19 cellular contexts compared by ENCODE assay signal in the genomic region with DNA sequence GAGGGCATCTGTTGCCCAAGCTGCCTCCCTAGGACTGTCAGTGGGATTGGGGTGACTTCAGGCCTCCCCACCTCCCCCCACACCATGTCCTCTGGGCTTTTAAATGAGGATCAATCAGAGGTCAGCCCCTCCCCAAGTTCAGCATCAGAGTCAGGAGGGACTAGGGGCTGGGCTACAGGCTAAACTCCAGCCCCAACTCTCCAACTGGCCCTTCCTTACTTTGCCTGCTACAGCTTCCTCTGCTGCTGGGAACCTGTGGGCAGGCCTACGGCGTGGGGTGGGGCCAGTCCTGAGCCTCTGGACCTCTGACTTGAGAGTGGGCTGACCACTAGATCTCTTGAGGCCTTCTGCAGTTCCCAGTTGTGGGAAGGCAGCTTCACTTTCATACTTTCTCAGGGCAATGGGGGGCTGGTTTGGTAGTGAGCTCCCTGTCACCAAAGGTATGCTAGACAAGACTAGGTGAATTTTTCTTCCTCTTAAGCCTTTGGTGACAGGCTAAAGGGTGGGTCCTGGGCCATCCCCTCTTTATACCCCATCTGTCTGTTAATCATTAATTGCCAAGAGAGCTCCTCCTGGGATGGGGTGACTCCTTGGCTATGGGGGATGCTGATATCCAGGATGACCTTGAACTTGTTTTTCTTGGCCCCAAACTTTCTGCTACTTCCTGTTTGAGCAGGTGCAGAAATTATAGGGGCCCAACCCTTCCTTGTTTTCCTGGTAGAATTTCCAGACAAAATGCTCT. TPM values are rescaled to one million over a fixed set of nuclear protein-coding genes. Genes with fewer than 3 reads are reported as not detected.
DNase-seq lines count a peak whose midpoint lies in the region; ATAC-seq, FAIRE-seq and TF ChIP-seq lines count a peak whose summit lies in the region.
"Had no signal": no experiment of that assay in that cellular context is flagged by ENCODE, and none has a peak within 500 bp of the region (broad histone marks: within the 10 kb centered on the region; RNA-seq: fewer than 3 reads in every experiment).

No MANE protein-coding gene starts in this region.

- H3K4me2 ChIP-seq in GM23338 (no peak overlapping the region), HepG2 (ENCODE audit: low read depth, low read length) (peak overlapping the region; percentile 71)

- no peaks in the 10 kb centered on the region for H3K9me3 Mint-ChIP-seq in GM23338
- H3K9me3 Mint-ChIP-seq: activated naive CD8-positive, alpha-beta T cell treated with anti-CD3 and anti-CD28 coated beads, Interleukin-2, amount 10 ng/mL, durations not matched to agents 7 days and 5 days; CD4-positive, alpha-beta memory T cell; HFFc6; IgD-negative memory B cell had no signal

- H3K27ac Mint-ChIP-seq in GM23338: no peak overlapping the region
- H3K27ac Mint-ChIP-seq: HFFc6; IgD-negative memory B cell; naive thymus-derived CD4-positive, alpha-beta T cell had no signal

- H3K27me3 Mint-ChIP-seq in GM23338 (ENCODE audit: insufficient read depth, low read depth, poor library complexity): peaks cover 4% of the 10 kb centered on the region

- H3K9ac ChIP-seq in colonic mucosa (ENCODE audit: low read depth in 2 of 2, low read length in 2 of 2) (peak overlapping the region; percentile 28 to 59), HepG2 (ENCODE audit: insufficient read depth, low read depth, low read length) (no peak overlapping the region), skeletal muscle tissue (ENCODE audit: low read depth in 1 of 3, low read length in 3 of 3) (peak overlapping the region in 2 of 3 donors; percentile 14 to 55)

- H3K36me3 Mint-ChIP-seq in GM23338 (ENCODE audit: low read depth): no peaks in the 10 kb centered on the region
- H3K36me3 Mint-ChIP-seq: activated naive CD8-positive, alpha-beta T cell treated with anti-CD3 and anti-CD28 coated beads, Interleukin-2, amount 10 ng/mL, durations not matched to agents 7 days and 5 days; CD4-positive, alpha-beta memory T cell; IgD-negative memory B cell; naive thymus-derived CD4-positive, alpha-beta T cell had no signal

- H3K27ac ChIP-seq in GM23338 (ENCODE audit: low read depth): no peak overlapping the region
- peak overlapping the region; percentile 81 for H3K27ac ChIP-seq in colonic mucosa
- H3K27ac ChIP-seq in HepG2 (ENCODE audit: extremely low read length, insufficient read depth, low read length): no peak overlapping the region
- peak overlapping the region; percentile 52 for H3K27ac ChIP-seq in skeletal muscle tissue (ENCODE audit: low read depth, low read length)
- H3K27ac ChIP-seq: suprapubic skin had no signal

- H3K36me3 ChIP-seq in GM23338 (ENCODE audit: insufficient read depth) (no peaks in the 10 kb centered on the region), colonic mucosa (no peaks in the 10 kb centered on the region), HepG2 (replicated peaks in 1 of 2; ENCODE audit: control insufficient read depth in 1 of 2, insufficient read depth in 2 of 2, low read length in 2 of 2) (no peaks in the 10 kb centered on the region), skeletal muscle tissue (ENCODE audit: control insufficient read depth in 3 of 3, insufficient read depth in 3 of 3, low read length in 3 of 3) (no peaks in the 10 kb centered on the region)
- H3K36me3 ChIP-seq: breast epithelium, Peyer's patch, suprapubic skin had no signal

- no peak for TF ChIP-seq RAD21 in HepG2 (CRISPR knock-in tag; IDR thresholded peaks at IDR 0.05)

- no peak for TF ChIP-seq CTCF in GM23338 (conservative IDR thresholded peaks at IDR 0.05; ENCODE audit: low read depth in 2 of 2)
- no peak for TF ChIP-seq CTCF in colonic mucosa (IDR thresholded peaks at IDR 0.05)
- no peak for TF ChIP-seq CTCF in HepG2 (CRISPR knock-in tag; IDR thresholded peaks at IDR 0.05)

- no peak for TF ChIP-seq POLR2A in HepG2 (IDR thresholded peaks at IDR 0.05; ENCODE audit: insufficient read depth in 1 of 2, low read depth in 2 of 2, low read length in 2 of 2)

- H3K27me3 ChIP-seq in GM23338 (ENCODE audit: insufficient read depth) (no peaks in the 10 kb centered on the region), colonic mucosa (no peaks in the 10 kb centered on the region), HepG2 (ENCODE audit: control insufficient read depth in 1 of 2, insufficient read depth in 2 of 2, low read length in 2 of 2) (no peaks in the 10 kb centered on the region), skeletal muscle tissue (ENCODE audit: control insufficient read depth in 3 of 3, insufficient read depth in 3 of 3, low read length in 3 of 3) (no peaks in the 10 kb centered on the region)
- H3K27me3 ChIP-seq: breast epithelium, Peyer's patch, suprapubic skin had no signal

- H4K20me1 ChIP-seq in GM23338 (replicated peaks; ENCODE audit: insufficient read depth): no peaks in the 10 kb centered on the region; the same call in none of the 2 replicates
- H4K20me1 ChIP-seq in HepG2 (ENCODE audit: insufficient read depth, low read length): no peaks in the 10 kb centered on the region

- CTCF ChIA-PET in HepG2 (lab: Yijun Ruan, JAX; ENCODE audit: low intra/inter-chr PET ratio, low total read pairs): interaction anchor here (1.2 to 2.3 kb wide), 3 partner anchors 44 to 351 kb away, joined by 3 to 11 read pairs (median 6); no protein-coding TSS in a partner anchor

- in situ Hi-C loops in HepG2 (cut with HindIII; ENCODE audit: extremely low pct_ligation_motif_present, low pct_unique_long_range_greater_than_20kb): loop anchor here (5.0 to 10.0 kb wide), 2 partner anchors 47 to 354 kb away; no protein-coding TSS in a partner anchor

- H2AFZ ChIP-seq in GM23338 (no peak overlapping the region), HepG2 (ENCODE audit: low read length) (no peak overlapping the region)

- no peaks in the 10 kb centered on the region for H3F3A ChIP-seq in GM23338 (replicated peaks; ENCODE audit: low read depth)

- intact Hi-C loops in colonic mucosa (cut with DNase I) (no loop called here), HepG2 (cut with micrococcal nuclease; ENCODE audit: unreplicated experiment) (loop anchor here (1.0 kb wide), 3 partner anchors 44 to 352 kb away; no protein-coding TSS in a partner anchor)

- H3K4me3 Mint-ChIP-seq in GM23338: no peak overlapping the region
- H3K4me3 Mint-ChIP-seq: activated naive CD8-positive, alpha-beta T cell treated with anti-CD3 and anti-CD28 coated beads, Interleukin-2, amount 10 ng/mL, durations not matched to agents 7 days and 5 days; CD4-positive, alpha-beta memory T cell; HFFc6; IgD-negative memory B cell; naive thymus-derived CD4-positive, alpha-beta T cell had no signal

- H3K9me3 ChIP-seq in colonic mucosa: no peaks in the 10 kb centered on the region
- no peaks in the 10 kb centered on the region; the same call in 1 of the 2 replicates for H3K9me3 ChIP-seq in HepG2 (ENCODE audit: low read length)
- no peaks in the 10 kb centered on the region for H3K9me3 ChIP-seq in skeletal muscle tissue (ENCODE audit: control insufficient read depth in 3 of 3, low read length in 3 of 3)
- H3K9me3 ChIP-seq: breast epithelium, Peyer's patch, suprapubic skin had no signal

- BruUV-seq in HepG2 (replicated peaks; lab: Mats Ljungman, UMichigan): no TSS peak

- no CpG with 5 or more reads among the region's 2 CpGs for WGBS in HepG2 (ENCODE audit: low lambda C conversion rate)

- H3K9me2 ChIP-seq in GM23338 (ENCODE audit: insufficient read depth): no peaks in the 10 kb centered on the region

- H3K4me3 ChIP-seq in GM23338 (no peak overlapping the region), colonic mucosa (no peak overlapping the region), HepG2 (replicated peaks in 1 of 3; ENCODE audit: insufficient read depth in 1 of 3, low read depth in 2 of 3, low read length in 3 of 3) (peak overlapping the region in 1 of 3 experiments; percentile 44; a peak in 1 of 6 replicates), skeletal muscle tissue (ENCODE audit: low read length in 3 of 3) (no peak overlapping the region)
- H3K4me3 ChIP-seq: breast epithelium, lung, Peyer's patch, suprapubic skin had no signal

- peak; percentile 7; the same call in 1 of the 3 replicates for ATAC-seq in GM23338
- ATAC-seq in HepG2: peak; percentile 56
- ATAC-seq in HG02588 (IDR thresholded peaks at IDR 0.05; ENCODE audit: unreplicated experiment): no peak
- ATAC-seq: naive thymus-derived CD4-positive, alpha-beta T cell had no signal

- peaks cover 10% of the 10 kb centered on the region; the same call in 1 of the 2 replicates for H3K4me1 ChIP-seq in GM23338 (ENCODE audit: insufficient read depth)
- peaks cover 13% of the 10 kb centered on the region for H3K4me1 ChIP-seq in colonic mucosa
- peaks cover 29% of the 10 kb centered on the region for H3K4me1 ChIP-seq in HepG2 (ENCODE audit: insufficient read depth, low read length)
- H3K4me1 ChIP-seq in skeletal muscle tissue (ENCODE audit: control insufficient read depth in 3 of 3, insufficient read depth in 3 of 3, low read length in 3 of 3): peaks cover 59 to 84% (median 76%) of the 10 kb centered on the region in 3 donors
- H3K4me1 ChIP-seq: breast epithelium had no signal

- no peak for FAIRE-seq in HepG2 (lab: Jason Lieb, UNC)

- DNase-seq in GM23338 (ENCODE audit: low spot score): no peak
- DNase-seq in colonic mucosa: peak; percentile 64
- no peak for DNase-seq in HepG2 (ENCODE audit: low spot score)
- no peak for DNase-seq in activated CD8-positive, alpha-beta memory T cell treated with anti-CD3 and anti-CD28 coated beads, Interleukin-2, amount 50 U/mL, for 48 hours
- no peak for DNase-seq in COLO829 (ENCODE audit: low spot score)
- no peak for DNase-seq in NCI-H128 (lab: John Stamatoyannopoulos, UW; ENCODE audit: unreplicated experiment)
- DNase-seq: CD4-positive, alpha-beta memory T cell; HFFc6; NCI-H2029 treated with DMSO at 0.1 percent for 48 hours; T1000 had no signal

- TF ChIP-seq EP300 in HepG2 (IDR thresholded peaks at IDR 0.05; ENCODE audit: low read depth in 2 of 2, low read length in 2 of 2) (no peak), HepG2 (CRISPR knock-in tag; IDR thresholded peaks at IDR 0.05; ENCODE audit: borderline replicate concordance) (no peak)

- H3K79me2 ChIP-seq in GM23338 (replicated peaks; ENCODE audit: insufficient read depth) (no peaks in the 10 kb centered on the region), HepG2 (ENCODE audit: insufficient read depth, low read length) (no peaks in the 10 kb centered on the region)

- H3K4me1 Mint-ChIP-seq in GM23338: peaks cover 39% of the 10 kb centered on the region
- H3K4me1 Mint-ChIP-seq: activated naive CD8-positive, alpha-beta T cell treated with anti-CD3 and anti-CD28 coated beads, Interleukin-2, amount 10 ng/mL, durations not matched to agents 7 days and 5 days; CD4-positive, alpha-beta memory T cell had no signal

- POLR2A ChIA-PET in HepG2 (lab: Yijun Ruan, JAX): interaction anchor here (1.1 to 2.0 kb wide), 4 partner anchors 10 to 97 kb away, joined by 3 to 13 read pairs (median 5); no protein-coding TSS in a partner anchor

RNA-seq across cellular contexts. Expression of a gene that starts 10.8 kb away (rescaled TPM):
- total RNA-seq in GM23338 (2014; rRNA removed; shearing (Covaris generic)): 35.1 and 42.8 TPM in 2 replicates
- 8.9 and 11.4 TPM in 2 replicates for polyA plus RNA-seq in GM23338 (2016; fragmentation: Nextera tagmentation; extraction: Ambion mirVana)
- 100 to 1,000 TPM; 126 to 130 TPM for total RNA-seq in colonic mucosa
- total RNA-seq in HepG2 (2016; rRNA removed; fragmentation: Illumina TruSeq; extraction: Trizol): 25.3 and 32.1 TPM in 2 replicates
- total RNA-seq in HepG2 (2016; cell fraction: cytosol; rRNA removed; fragmentation: Illumina TruSeq; extraction: Trizol; ENCODE audit: low read depth): 2.8 and 5.2 TPM in 2 replicates
- total RNA-seq in HepG2 (2016; cell fraction: insoluble cytoplasmic fraction; rRNA removed; fragmentation: Illumina TruSeq; extraction: Trizol): 24.3 and 28.3 TPM in 2 replicates
- total RNA-seq in HepG2 (2016; cell fraction: membrane; rRNA removed; fragmentation: Illumina TruSeq; extraction: Trizol): 10.8 and 12.3 TPM in 2 replicates
- 23.5 and 29.5 TPM in 2 replicates for total RNA-seq in HepG2 (2016; cell fraction: nucleus; rRNA removed; fragmentation: Illumina TruSeq; extraction: Trizol)
- 37.9 and 39.9 TPM in 2 replicates for polyA plus RNA-seq in HepG2 (2011; rRNA removed)
- polyA plus RNA-seq in HepG2 (2011; cell fraction: cytosol; rRNA removed): 20.8 and 29.3 TPM in 2 replicates
- polyA plus RNA-seq in HepG2 (2011; cell fraction: nucleus; rRNA removed): 42.4 and 54.9 TPM in 2 replicates
- 14.7 and 24.6 TPM in 2 replicates for polyA plus RNA-seq in HepG2 (2012)
- 1.9 and 2.6 TPM in 2 replicates for polyA plus RNA-seq in HepG2 (2016; cell fraction: cytosol; fragmentation: Illumina TruSeq; extraction: Trizol; ENCODE audit: low read depth)
- polyA plus RNA-seq in HepG2 (2016; cell fraction: insoluble cytoplasmic fraction; fragmentation: Illumina TruSeq; extraction: Trizol; ENCODE audit: low read depth): 24.2 and 33.5 TPM in 2 replicates
- 5.5 and 5.8 TPM in 2 replicates for polyA plus RNA-seq in HepG2 (2016; cell fraction: membrane; fragmentation: Illumina TruSeq; extraction: Trizol; ENCODE audit: low read depth)
- polyA plus RNA-seq in HepG2 (2016; cell fraction: nucleus; fragmentation: Illumina TruSeq; extraction: Trizol; ENCODE audit: insufficient read depth, low read depth): 42.8 and 47.1 TPM in 2 replicates
- polyA minus RNA-seq in HepG2 (2011; rRNA and poly(A)+ RNA removed; ENCODE audit: low replicate concordance): 48.1 and 97.1 TPM in 2 replicates
- polyA minus RNA-seq in HepG2 (2011; cell fraction: cytosol; rRNA and poly(A)+ RNA removed): 26.5 and 29.0 TPM in 2 replicates
- 34.6 and 46.1 TPM in 2 replicates for polyA minus RNA-seq in HepG2 (2011; cell fraction: nucleus; rRNA and poly(A)+ RNA removed)
- 12.5 TPM for total RNA-seq in skeletal muscle tissue
- total RNA-seq: CD4-positive, alpha-beta memory T cell had no signal
- polyA plus RNA-seq: CD4-positive, alpha-beta memory T cell; IgD-negative memory B cell; naive thymus-derived CD4-positive, alpha-beta T cell had no signal

Comparison
In these comparisons a context has a peak if more than half of its experiments do, and no peak if none do; other contexts are left out.
1. H3K27ac ChIP-seq: peak in colonic mucosa (single experiment) and skeletal muscle tissue (single experiment); none in GM23338 (single experiment) and HepG2 (single experiment).